In the genomic region with DNA sequence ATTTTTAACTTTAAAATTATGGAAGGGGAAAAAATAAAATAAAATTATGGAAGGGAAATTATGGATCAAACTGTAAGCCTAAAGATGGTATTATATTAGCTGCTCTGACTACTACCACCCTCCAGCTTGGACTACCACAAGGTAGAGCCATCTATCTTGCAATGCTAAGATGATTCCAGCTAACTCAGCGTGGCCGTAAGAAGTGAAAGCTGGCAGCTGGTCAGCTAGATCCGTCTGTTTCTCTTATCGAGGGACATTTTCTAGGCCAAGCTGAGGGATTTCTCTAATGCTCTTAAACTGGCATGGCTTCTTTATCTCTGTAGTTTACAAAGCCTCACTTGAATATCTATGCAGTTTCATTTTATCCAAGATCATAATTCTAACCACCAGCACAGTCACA, we compare ENCODE assay signal across 1 cellular context.
TF ChIP-seq lines count a peak whose summit lies in the region.

No MANE protein-coding gene starts in this region.

TF ChIP-seq in IMR-90, 13 proteins besides CTCF, POLR2A, EP300 and RAD21:
- TF ChIP-seq BHLHE40 (IDR thresholded peaks at IDR 0.05; ENCODE audit: low read depth, low read length) = no peak
- TF ChIP-seq RCOR1 (IDR thresholded peaks at IDR 0.05; ENCODE audit: insufficient replicate concordance, low read length) = no peak
- no peak for TF ChIP-seq MAZ (IDR thresholded peaks at IDR 0.05; ENCODE audit: borderline replicate concordance, low read depth, low read length)
- TF ChIP-seq MAFK (IDR thresholded peaks at IDR 0.05; ENCODE audit: low read depth, low read length) = no peak
- no peak for TF ChIP-seq CHD1 (IDR thresholded peaks at IDR 0.05; ENCODE audit: low read depth, low read length)
- TF ChIP-seq FOS (IDR thresholded peaks at IDR 0.05; ENCODE audit: low read depth, low read length) = no peak
- no peak for TF ChIP-seq CEBPB (IDR thresholded peaks at IDR 0.05; ENCODE audit: low read depth, low read length)
- TF ChIP-seq MXI1 (IDR thresholded peaks at IDR 0.05; ENCODE audit: borderline replicate concordance, low read depth, low read length) = no peak
- TF ChIP-seq NFE2L2 (IDR thresholded peaks at IDR 0.05; ENCODE audit: low read depth, low read length) = no peak
- no peak for TF ChIP-seq RFX5 (IDR thresholded peaks at IDR 0.05; ENCODE audit: low read depth, low read length)
- no peak for TF ChIP-seq SMC3 (IDR thresholded peaks at IDR 0.05; ENCODE audit: low read depth, low read length)
- TF ChIP-seq, protein P1, sequence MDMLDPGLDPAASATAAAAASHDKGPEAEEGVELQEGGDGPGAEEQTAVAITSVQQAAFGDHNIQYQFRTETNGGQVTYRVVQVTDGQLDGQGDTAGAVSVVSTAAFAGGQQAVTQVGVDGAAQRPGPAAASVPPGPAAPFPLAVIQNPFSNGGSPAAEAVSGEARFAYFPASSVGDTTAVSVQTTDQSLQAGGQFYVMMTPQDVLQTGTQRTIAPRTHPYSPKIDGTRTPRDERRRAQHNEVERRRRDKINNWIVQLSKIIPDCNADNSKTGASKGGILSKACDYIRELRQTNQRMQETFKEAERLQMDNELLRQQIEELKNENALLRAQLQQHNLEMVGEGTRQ (IDR thresholded peaks at IDR 0.05; ENCODE audit: low read depth, low read length) = no peak
- TF ChIP-seq, protein P2, sequence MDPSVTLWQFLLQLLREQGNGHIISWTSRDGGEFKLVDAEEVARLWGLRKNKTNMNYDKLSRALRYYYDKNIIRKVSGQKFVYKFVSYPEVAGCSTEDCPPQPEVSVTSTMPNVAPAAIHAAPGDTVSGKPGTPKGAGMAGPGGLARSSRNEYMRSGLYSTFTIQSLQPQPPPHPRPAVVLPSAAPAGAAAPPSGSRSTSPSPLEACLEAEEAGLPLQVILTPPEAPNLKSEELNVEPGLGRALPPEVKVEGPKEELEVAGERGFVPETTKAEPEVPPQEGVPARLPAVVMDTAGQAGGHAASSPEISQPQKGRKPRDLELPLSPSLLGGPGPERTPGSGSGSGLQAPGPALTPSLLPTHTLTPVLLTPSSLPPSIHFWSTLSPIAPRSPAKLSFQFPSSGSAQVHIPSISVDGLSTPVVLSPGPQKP (IDR thresholded peaks at IDR 0.05; ENCODE audit: borderline replicate concordance, low read depth, low read length) = no peak
